In the genomic region with DNA sequence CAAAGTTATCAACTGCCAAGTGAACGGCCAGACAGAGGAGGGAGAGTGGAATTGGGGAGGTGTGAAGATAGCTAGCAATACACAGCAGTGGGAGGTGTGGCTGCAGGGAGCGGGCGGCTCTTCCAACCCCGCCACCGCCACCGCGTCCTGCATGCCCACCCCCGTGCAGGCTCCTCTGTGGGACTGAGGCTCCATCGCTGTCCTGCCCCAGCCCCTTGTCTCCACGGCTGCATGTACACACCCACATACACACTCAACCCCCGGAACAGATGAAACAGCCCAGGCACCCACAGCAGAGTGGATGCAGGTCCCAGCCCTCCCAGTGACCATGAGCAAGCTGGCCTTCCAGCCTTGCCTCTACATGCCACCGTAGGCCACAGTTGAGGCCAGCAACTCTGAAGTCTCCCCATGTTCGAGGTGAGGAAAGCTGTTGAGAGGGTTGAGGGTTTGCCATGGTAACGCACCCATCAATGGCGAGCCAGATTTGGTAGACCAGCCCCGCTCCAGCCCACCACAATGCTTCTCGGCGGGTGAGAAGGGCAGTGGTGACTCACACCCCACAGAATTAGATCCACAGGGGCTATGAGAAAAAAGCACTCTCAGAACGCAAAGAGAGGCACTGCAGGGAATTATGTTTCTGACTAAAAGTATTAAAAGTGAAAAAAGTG, we compare ENCODE assay signal across 12 cellular contexts. TPM values are rescaled to one million over a fixed set of nuclear protein-coding genes. Genes with fewer than 3 reads are reported as not detected.
DNase-seq lines count a peak whose midpoint lies in the region; ATAC-seq and TF ChIP-seq lines count a peak whose summit lies in the region.
"Had no signal": no experiment of that assay in that cellular context is flagged by ENCODE, and none has a peak within 500 bp of the region (broad histone marks: within the 10 kb centered on the region; RNA-seq: fewer than 3 reads in every experiment).

No MANE protein-coding gene starts in this region.

- peaks cover 41% of the 10 kb centered on the region for H3K4me1 Mint-ChIP-seq in HFFc6 (ENCODE audit: low read depth)
- peaks cover 60% of the 10 kb centered on the region for H3K4me1 Mint-ChIP-seq in activated CD8-positive, alpha-beta T cell treated with anti-CD3 and anti-CD28 coated beads for 36 hours (ENCODE audit: low read depth)

- POLR2A ChIA-PET in activated CD8-positive, alpha-beta T cell treated with anti-CD3 and anti-CD28 coated beads for 36 hours (lab: Charles Lee): interaction anchor here (0.7 kb wide), 1 partner anchor 877 kb away, joined by 3 read pairs; no protein-coding TSS in a partner anchor

- CTCF ChIA-PET in activated CD8-positive, alpha-beta T cell treated with anti-CD3 and anti-CD28 coated beads for 36 hours (lab: Charles Lee): interaction anchor here (0.9 to 1.5 kb wide), 2 partner anchors 10 to 30 kb away, joined by 3 read pairs; no protein-coding TSS in a partner anchor

- H3K9ac ChIP-seq in fibroblast of lung (ENCODE audit: insufficient read depth, low read length): no peak overlapping the region

- no peaks in the 10 kb centered on the region for H3K36me3 Mint-ChIP-seq in HFFc6 (ENCODE audit: low read depth)
- peaks cover 21% of the 10 kb centered on the region for H3K36me3 Mint-ChIP-seq in activated CD8-positive, alpha-beta T cell treated with anti-CD3 and anti-CD28 coated beads for 36 hours (ENCODE audit: low read depth)

- H3K27ac ChIP-seq in fibroblast of lung (ENCODE audit: insufficient read depth, low read length): no peak overlapping the region
- H3K27ac ChIP-seq: colonic mucosa, SJSA1 had no signal

- H3K4me3 ChIP-seq in fibroblast of lung (replicated peaks in 1 of 4; ENCODE audit: control extremely low read depth in 1 of 4, insufficient read depth in 1 of 4, low read depth in 3 of 4, low read length in 4 of 4): no peak overlapping the region
- H3K4me3 ChIP-seq: colonic mucosa, SJSA1 had no signal

- DNase-seq in HFFc6: no peak
- DNase-seq in activated CD8-positive, alpha-beta T cell treated with anti-CD3 and anti-CD28 coated beads for 36 hours: peak; percentile 71
- DNase-seq in fibroblast of lung (ENCODE audit: low read depth in 2 of 2): peak; percentile 33 to 83
- peak; percentile 42 for DNase-seq in stimulated activated CD8-positive, alpha-beta memory T cell treated with anti-CD3 and anti-CD28 coated beads, Interleukin-4, amount 100 ng/mL, for 48 hours
- DNase-seq in activated CD4-positive, CD25-positive, alpha-beta regulatory T cell (lab: John Stamatoyannopoulos, UW): no peak
- DNase-seq in left colon: no peak
- DNase-seq: colonic mucosa, NCI-H1436, NCI-H526 had no signal

- peaks cover 21% of the 10 kb centered on the region; the same call in 1 of the 2 replicates for H3K27me3 Mint-ChIP-seq in HFFc6 (ENCODE audit: insufficient read depth)
- H3K27me3 Mint-ChIP-seq in activated CD8-positive, alpha-beta T cell treated with anti-CD3 and anti-CD28 coated beads for 36 hours: no peaks in the 10 kb centered on the region

- peak overlapping the region; percentile 42 for H3K27ac Mint-ChIP-seq in HFFc6
- peak overlapping the region; percentile 22 for H3K27ac Mint-ChIP-seq in activated CD8-positive, alpha-beta T cell treated with anti-CD3 and anti-CD28 coated beads for 36 hours

- no peaks in the 10 kb centered on the region for H3K9me3 Mint-ChIP-seq in HFFc6
- no peaks in the 10 kb centered on the region for H3K9me3 Mint-ChIP-seq in activated CD8-positive, alpha-beta T cell treated with anti-CD3 and anti-CD28 coated beads for 36 hours

- peaks cover 6% of the 10 kb centered on the region for H3K4me1 ChIP-seq in fibroblast of lung (ENCODE audit: control insufficient read depth, extremely low read depth, insufficient read depth, low read length)
- H3K4me1 ChIP-seq: colonic mucosa had no signal

- peaks cover 8% of the 10 kb centered on the region for H3K36me3 ChIP-seq in fibroblast of lung (ENCODE audit: control insufficient read depth, insufficient read depth, low read length)
- H3K36me3 ChIP-seq: colonic mucosa, SJSA1 had no signal

- intact Hi-C loops in activated CD8-positive, alpha-beta T cell treated with anti-CD3 and anti-CD28 coated beads for 36 hours (cut with micrococcal nuclease): no loop called here
- intact Hi-C loops in left colon (cut with DNase I, micrococcal nuclease): no loop called here

- no peak overlapping the region for H2AFZ ChIP-seq in fibroblast of lung (ENCODE audit: low read length)

- ATAC-seq in activated CD8-positive, alpha-beta T cell treated with anti-CD3 and anti-CD28 coated beads for 36 hours: peak; percentile 31
- ATAC-seq in left colon: no peak
- ATAC-seq in GM19463 (IDR thresholded peaks at IDR 0.05; ENCODE audit: unreplicated experiment): no peak
- no peak for ATAC-seq in HG03139 (IDR thresholded peaks at IDR 0.05; ENCODE audit: unreplicated experiment)

- no peak overlapping the region for H3K4me3 Mint-ChIP-seq in HFFc6
- no peak overlapping the region for H3K4me3 Mint-ChIP-seq in activated CD8-positive, alpha-beta T cell treated with anti-CD3 and anti-CD28 coated beads for 36 hours

- no peak overlapping the region for H3K4me2 ChIP-seq in fibroblast of lung (ENCODE audit: extremely low read depth, insufficient read depth, low read length)

- H4K20me1 ChIP-seq in fibroblast of lung (ENCODE audit: control insufficient read depth, extremely low read depth, insufficient read depth, low read length): no peaks in the 10 kb centered on the region

- H3K27me3 ChIP-seq in fibroblast of lung (ENCODE audit: control insufficient read depth, insufficient read depth, low read length): no peaks in the 10 kb centered on the region
- H3K27me3 ChIP-seq: colonic mucosa, SJSA1 had no signal

- TF ChIP-seq CTCF in HFFc6 (IDR thresholded peaks at IDR 0.05) (no peak), fibroblast of lung (conservative IDR thresholded peaks at IDR 0.05 in 1 of 2, IDR thresholded peaks at IDR 0.05 in 1 of 2; ENCODE audit: low read depth in 1 of 2, low read length in 2 of 2) (no peak)
- TF ChIP-seq CTCF in activated CD8-positive, alpha-beta T cell treated with anti-CD3 and anti-CD28 coated beads for 36 hours (IDR thresholded peaks at IDR 0.05): no peak

- H3K79me2 ChIP-seq in fibroblast of lung (ENCODE audit: control insufficient read depth, insufficient read depth, low read length): peaks cover 4% of the 10 kb centered on the region

- no peaks in the 10 kb centered on the region for H3K9me3 ChIP-seq in fibroblast of lung (ENCODE audit: control insufficient read depth, insufficient read depth, low read depth, low read length)
- H3K9me3 ChIP-seq: colonic mucosa, SJSA1 had no signal

RNA-seq across cellular contexts. Expression of gene PITPNM2, which starts 39.3 kb away (rescaled TPM):
- total RNA-seq in HFFc6 (2021; fragmentation: NEBNext Ultra II Directional; extraction: Animal tissue kit (Norgen Biotek cat#: 25700)): 1 to 10 TPM; 1.5 to 5.1 (median 4.1) TPM
- total RNA-seq in activated CD8-positive, alpha-beta T cell treated with anti-CD3 and anti-CD28 coated beads for 36 hours: 10 to 100 TPM; 15.3 to 17.9 TPM
- total RNA-seq in fibroblast of lung (4.4 and 6.6 TPM in 2 replicates), left colon (10 to 100 TPM; 11.4 to 17.6 TPM)
- 2.2 and 4.9 TPM in 2 replicates for polyA plus RNA-seq in fibroblast of lung
- polyA plus RNA-seq in fibroblast of lung (2012): 5.2 and 9.0 TPM in 2 replicates
- polyA minus RNA-seq in fibroblast of lung (ENCODE audit: low replicate concordance): 8.8 and 23.5 TPM in 2 replicates

Comparison
In these comparisons a context has a peak if more than half of its experiments do, and no peak if none do; other contexts are left out.
1. DNase-seq: peak in activated CD8-positive, alpha-beta T cell treated with anti-CD3 and anti-CD28 coated beads for 36 hours (single experiment), fibroblast of lung (2 of 2) and stimulated activated CD8-positive, alpha-beta memory T cell treated with anti-CD3 and anti-CD28 coated beads, Interleukin-4, amount 100 ng/mL, for 48 hours (single experiment); none in HFFc6 (single experiment), activated CD4-positive, CD25-positive, alpha-beta regulatory T cell (0 of 4) and left colon (0 of 2).